Comparison of ENCODE assay signal across 8 cellular contexts in the genomic region with DNA sequence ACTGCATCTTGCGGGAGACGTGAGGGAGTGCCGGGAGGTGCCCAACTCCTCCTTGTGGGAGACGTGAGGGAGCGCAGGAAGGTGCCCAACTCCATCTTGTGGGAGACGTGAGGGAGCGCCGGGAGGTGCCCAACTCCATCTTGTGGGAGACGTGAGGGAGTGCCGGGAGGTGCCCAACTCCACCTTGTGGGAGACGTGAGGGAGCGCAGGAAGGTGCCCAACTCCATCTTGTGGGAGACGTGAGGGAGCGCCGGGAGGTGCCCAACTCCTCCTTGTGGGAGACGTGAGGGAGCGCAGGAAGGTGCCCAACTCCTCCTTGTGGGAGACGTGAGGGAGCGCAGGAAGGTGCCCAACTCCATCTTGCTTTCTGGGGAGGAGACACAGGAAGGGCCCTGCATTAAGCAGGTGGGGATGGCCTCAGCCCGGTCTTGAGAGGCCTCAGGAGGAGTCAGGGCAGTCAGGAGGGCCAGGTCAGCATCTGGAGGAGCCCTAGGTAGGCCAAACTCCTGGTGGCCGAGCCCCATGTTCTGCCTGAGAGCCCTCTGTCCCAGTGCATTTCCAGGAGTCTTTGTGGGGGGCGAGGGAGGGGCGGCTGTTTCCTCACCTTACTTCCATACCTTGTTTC.
A peak's percentile ranks its signal among the peaks of the same experiment; 100 is the strongest.
DNase-seq lines count a peak whose midpoint lies in the region; TF ChIP-seq lines count a peak whose summit lies in the region.
"Not testable (repeated sequence)": the region's sequence is repeated elsewhere in the genome, so short reads cannot be mapped to it uniquely, and the experiment has no call there.

No MANE protein-coding gene starts in this region.

- not testable (repeated sequence) for TF ChIP-seq EP300 in stomach (IDR thresholded peaks at IDR 0.05)

- not testable (repeated sequence) for H2BK5ac ChIP-seq in H9 (ENCODE audit: insufficient read length, low read length)

- not testable (repeated sequence) for H3K56ac ChIP-seq in H9 (ENCODE audit: insufficient read length, low read depth, low read length)

- not testable (repeated sequence) for H3T11ph ChIP-seq in H9 (ENCODE audit: low read length)

- not testable (repeated sequence) for H2AK5ac ChIP-seq in H9 (ENCODE audit: insufficient read length, low read length)

- not testable (repeated sequence) for H4K20me1 ChIP-seq in H9 (ENCODE audit: control insufficient read depth, insufficient read depth, insufficient read length)

- not testable (repeated sequence) for H3K4me3 Mint-ChIP-seq in H9; activated T-cell treated with anti-CD3 and anti-CD28 coated beads, Interleukin-2, amount 50 U/mL, for 24 hours

- H3K4me1 Mint-ChIP-seq in H9; activated T-cell treated with anti-CD3 and anti-CD28 coated beads, Interleukin-2, amount 50 U/mL, for 24 hours (ENCODE audit: low read depth): not testable (repeated sequence)

- H3K23ac ChIP-seq in H9 (ENCODE audit: insufficient read length, low read depth, low read length), result not testable (repeated sequence)

- not testable (repeated sequence) for H3K23me2 ChIP-seq in H9 (ENCODE audit: insufficient read length, low read depth, low read length, poor library complexity, severe bottlenecking)

- H4K5ac ChIP-seq in H9 (ENCODE audit: insufficient read length, low read depth, low read length), result not testable (repeated sequence)

- H3K4me2 ChIP-seq in H9 (ENCODE audit: insufficient read depth, insufficient read length, low read length), result not testable (repeated sequence)

- H2BK15ac ChIP-seq in H9 (ENCODE audit: low read depth, low read length), result not testable (repeated sequence)

- not testable (repeated sequence) for H3K9ac ChIP-seq in H9 (ENCODE audit: extremely low read depth, insufficient read length, low read length)

- not testable (repeated sequence) for H3K9me3 ChIP-seq in H9 (ENCODE audit: control insufficient read depth, low read depth, low read length); stomach

- TF ChIP-seq CTCF in H9 (conservative IDR thresholded peaks at IDR 0.05), result peak; percentile 27; the same call in 2 of the 3 replicates
- TF ChIP-seq CTCF in stomach (IDR thresholded peaks at IDR 0.05), result not testable (repeated sequence)

- not testable (repeated sequence) for H2AFZ ChIP-seq in H9 (ENCODE audit: low read length)

- H3K79me2 ChIP-seq in H9 (ENCODE audit: insufficient read depth, low read length), result not testable (repeated sequence)

- not testable (repeated sequence) for H3K4ac ChIP-seq in H9 (ENCODE audit: low read depth, low read length)

- H2BK20ac ChIP-seq in H9 (ENCODE audit: low read depth, low read length, poor library complexity, severe bottlenecking), result not testable (repeated sequence)

- not testable (repeated sequence) for H2BK120ac ChIP-seq in H9 (ENCODE audit: low read depth, low read length, poor library complexity, severe bottlenecking)

- H3K4me1 ChIP-seq in H9 (ENCODE audit: insufficient read depth, low read length); stomach: not testable (repeated sequence)

- peak; percentile 9 for DNase-seq in 8988T
- peak; percentile 21 for DNase-seq in DMS53 (lab: John Stamatoyannopoulos, UW)
- peak; percentile 26 for DNase-seq in H9
- DNase-seq in NCI-H69 (lab: John Stamatoyannopoulos, UW), result peak; percentile 75
- DNase-seq in activated T-cell treated with anti-CD3 and anti-CD28 coated beads, Interleukin-2, amount 50 U/mL, for 24 hours, result peak; percentile 2
- peak; percentile 11 for DNase-seq in epidermal melanocyte (ENCODE audit: insufficient read length, low spot score)
- peak; percentile 37 for DNase-seq in mesenteric fat pad (ENCODE audit: low spot score)
- DNase-seq in stomach, result peak; percentile 4

- H3K9me3 Mint-ChIP-seq in H9, result peaks cover 30 to 86% of the 10 kb centered on the region in 2 experiments
- not testable (repeated sequence) for H3K9me3 Mint-ChIP-seq in activated T-cell treated with anti-CD3 and anti-CD28 coated beads, Interleukin-2, amount 50 U/mL, for 24 hours

- H3K18ac ChIP-seq in H9 (ENCODE audit: insufficient read length, low read depth, low read length), result not testable (repeated sequence)

- intact Hi-C loops in stomach (cut with DNase I; ENCODE audit: low total_unique reads), result not testable (repeated sequence)

- peaks cover 15 to 50% (median 21%) of the 10 kb centered on the region in 3 experiments for H3K36me3 Mint-ChIP-seq in H9 (ENCODE audit: insufficient read depth in 1 of 3, low read depth in 3 of 3)
- not testable (repeated sequence) for H3K36me3 Mint-ChIP-seq in activated T-cell treated with anti-CD3 and anti-CD28 coated beads, Interleukin-2, amount 50 U/mL, for 24 hours (ENCODE audit: low read depth)

- not testable (repeated sequence) for H3K27ac Mint-ChIP-seq in H9; activated T-cell treated with anti-CD3 and anti-CD28 coated beads, Interleukin-2, amount 50 U/mL, for 24 hours

- not testable (repeated sequence) for TF ChIP-seq POLR2A in stomach (IDR thresholded peaks at IDR 0.05)

- H3K36me3 ChIP-seq in stomach, result not testable (repeated sequence)

- not testable (repeated sequence) for H3K79me1 ChIP-seq in H9 (ENCODE audit: insufficient read depth, low read depth, low read length, poor library complexity, severe bottlenecking)

- H3K27me3 Mint-ChIP-seq in H9 (ENCODE audit: low read depth), result peaks cover 13% of the 10 kb centered on the region
- not testable (repeated sequence) for H3K27me3 Mint-ChIP-seq in activated T-cell treated with anti-CD3 and anti-CD28 coated beads, Interleukin-2, amount 50 U/mL, for 24 hours

- H3K14ac ChIP-seq in H9 (ENCODE audit: insufficient read depth, low read length), result not testable (repeated sequence)

- H4K91ac ChIP-seq in H9 (ENCODE audit: insufficient read length, low read depth, low read length), result not testable (repeated sequence)

- H4K8ac ChIP-seq in H9 (replicated peaks; ENCODE audit: insufficient read length, low read depth, low read length), result not testable (repeated sequence)

- not testable (repeated sequence) for H3K27ac ChIP-seq in H9 (ENCODE audit: insufficient read length, low read depth, low read length); stomach

- H3K27me3 ChIP-seq in H9 (ENCODE audit: insufficient read depth, low read length), result not testable (repeated sequence)
- peaks cover 0 to 35% (median 0%) of the 10 kb centered on the region in 3 donors for H3K27me3 ChIP-seq in stomach

- no CpG with 5 or more reads among the region's 23 CpGs for WGBS in H9 (ENCODE audit: extremely low coverage, insufficient read length, low lambda C conversion rate)
- WGBS in stomach, 5 donors, result 83 to 87% (median 86%) methylated on average over 15 to 23 of the region's 23 CpGs

- H2BK12ac ChIP-seq in H9 (ENCODE audit: insufficient read length, low read depth, low read length), result not testable (repeated sequence)

- not testable (repeated sequence) for H3K4me3 ChIP-seq in stomach

Comparison
In these comparisons a context has a peak if more than half of its experiments do, and no peak if none do; other contexts are left out.
1. DNase-seq: peak in every context shown above with its lines; median percentile 75 in NCI-H69; 37 in mesenteric fat pad; 26 in H9; 21 in DMS53; 11 in epidermal melanocyte; 9 in 8988T; 4 in stomach; 2 in activated T-cell treated with anti-CD3 and anti-CD28 coated beads, Interleukin-2, amount 50 U/mL, for 24 hours.